ENCODE assay signal across 33 cellular contexts in the genomic region with DNA sequence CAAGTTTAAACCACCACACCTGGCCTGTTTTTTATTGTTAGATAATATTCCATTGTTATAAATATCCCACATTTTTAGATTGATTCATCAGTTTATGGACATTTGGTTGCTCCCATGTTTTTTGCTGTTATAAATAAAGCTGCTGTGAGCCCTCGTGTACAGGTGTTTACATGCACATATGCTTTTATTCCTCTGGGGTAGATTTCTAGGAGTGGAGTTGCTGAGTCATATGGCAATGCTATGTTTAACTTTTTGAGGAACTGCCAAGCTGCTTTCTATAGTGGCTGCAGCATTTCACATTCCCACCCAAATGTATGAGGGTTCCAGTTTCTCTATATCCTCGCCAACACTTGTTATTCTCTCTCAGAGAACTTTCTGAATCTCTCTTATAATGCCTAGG.
DNase-seq lines count a peak whose midpoint lies in the region; ATAC-seq and TF ChIP-seq lines count a peak whose summit lies in the region.
"Had no signal": no experiment of that assay in that cellular context is flagged by ENCODE, and none has a peak within 500 bp of the region (broad histone marks: within the 10 kb centered on the region; RNA-seq: fewer than 3 reads in every experiment).

No MANE protein-coding gene starts in this region.

- no peaks in the 10 kb centered on the region for H3K4me1 ChIP-seq in prostate gland (replicated peaks)
- H3K4me1 ChIP-seq: Caco-2, left lung, suprapubic skin, upper lobe of right lung had no signal

- no peak overlapping the region for H3K27ac ChIP-seq in prostate gland
- H3K27ac ChIP-seq: brain microvascular endothelial cell, C4-2B, left lung, PC-9, suprapubic skin, upper lobe of right lung, WERI-Rb-1 had no signal

- TF ChIP-seq CTCF in choroid plexus epithelial cell (conservative IDR thresholded peaks at IDR 0.05; ENCODE audit: low read depth, low read length), result no peak
- TF ChIP-seq CTCF in prostate gland (IDR thresholded peaks at IDR 0.05), result no peak

- H3K4me3 ChIP-seq in choroid plexus epithelial cell (ENCODE audit: low read depth, low read length), result no peak overlapping the region
- H3K4me3 ChIP-seq in prostate gland, result no peak overlapping the region
- H3K4me3 ChIP-seq: left lung, PC-9, suprapubic skin, upper lobe of right lung had no signal

- DNase-seq in EH (ENCODE audit: low read depth), result peak; percentile 32
- peak; percentile 30 for DNase-seq in HCEC 1CT
- peak; percentile 60 for DNase-seq in OCI-M1 (lab: John Stamatoyannopoulos, UW)
- DNase-seq in choroid plexus epithelial cell (ENCODE audit: low read depth), result peak; percentile 25
- no peak for DNase-seq in prostate gland (ENCODE audit: low spot score)
- no peak for DNase-seq in NAMALWA (ENCODE audit: low spot score)
- no peak for DNase-seq in posterior vena cava (ENCODE audit: low spot score)
- DNase-seq: activated CD4-positive, alpha-beta T cell treated with anti-CD3 and anti-CD28 coated beads for 4 hours; activated T-cell treated with anti-CD3 and anti-CD28 coated beads for 4 hours; amygdala; brain microvascular endothelial cell; Caco-2; DMS53; GDM1; GOT3; HFFc6; islet precursor cell; KG1; left lung; mesenchymal stem cell; NCI-H1048; NCI-H1694; NCI-H82; nephron progenitor cell; PC-9; Right ventricle myocardium superior; small intestine; stimulated activated naive CD4-positive, alpha-beta T cell; upper lobe of right lung; WERI-Rb-1 had no signal

- no peaks in the 10 kb centered on the region for H3K27me3 ChIP-seq in prostate gland (replicated peaks; ENCODE audit: insufficient read depth)
- H3K27me3 ChIP-seq: brain microvascular endothelial cell, left lung, suprapubic skin, upper lobe of right lung had no signal

- intact Hi-C loops in prostate gland (cut with DNase I) (no loop called here), posterior vena cava (cut with DNase I) (no loop called here)

- H3K36me3 ChIP-seq in prostate gland, result no peaks in the 10 kb centered on the region
- H3K36me3 ChIP-seq: brain microvascular endothelial cell, left lung, suprapubic skin, upper lobe of right lung, WERI-Rb-1 had no signal

- WGBS in prostate gland, result 85% methylated on average over 2 of the region's 2 CpGs

- no peaks in the 10 kb centered on the region for H3K9me3 ChIP-seq in prostate gland
- H3K9me3 ChIP-seq: Caco-2, left lung, suprapubic skin, upper lobe of right lung had no signal

- no peak for ATAC-seq in HG03039 (IDR thresholded peaks at IDR 0.05; ENCODE audit: unreplicated experiment)
- ATAC-seq: left lung, upper lobe of right lung had no signal

- TF ChIP-seq POLR2A in prostate gland (IDR thresholded peaks at IDR 0.05), result no peak

Comparison
In these comparisons a context has a peak if more than half of its experiments do, and no peak if none do; other contexts are left out.
1. DNase-seq: peak in EH (single experiment), HCEC 1CT (single experiment), OCI-M1 (single experiment) and choroid plexus epithelial cell (single experiment); none in prostate gland (single experiment), NAMALWA (single experiment) and posterior vena cava (single experiment).